In the genomic region with DNA sequence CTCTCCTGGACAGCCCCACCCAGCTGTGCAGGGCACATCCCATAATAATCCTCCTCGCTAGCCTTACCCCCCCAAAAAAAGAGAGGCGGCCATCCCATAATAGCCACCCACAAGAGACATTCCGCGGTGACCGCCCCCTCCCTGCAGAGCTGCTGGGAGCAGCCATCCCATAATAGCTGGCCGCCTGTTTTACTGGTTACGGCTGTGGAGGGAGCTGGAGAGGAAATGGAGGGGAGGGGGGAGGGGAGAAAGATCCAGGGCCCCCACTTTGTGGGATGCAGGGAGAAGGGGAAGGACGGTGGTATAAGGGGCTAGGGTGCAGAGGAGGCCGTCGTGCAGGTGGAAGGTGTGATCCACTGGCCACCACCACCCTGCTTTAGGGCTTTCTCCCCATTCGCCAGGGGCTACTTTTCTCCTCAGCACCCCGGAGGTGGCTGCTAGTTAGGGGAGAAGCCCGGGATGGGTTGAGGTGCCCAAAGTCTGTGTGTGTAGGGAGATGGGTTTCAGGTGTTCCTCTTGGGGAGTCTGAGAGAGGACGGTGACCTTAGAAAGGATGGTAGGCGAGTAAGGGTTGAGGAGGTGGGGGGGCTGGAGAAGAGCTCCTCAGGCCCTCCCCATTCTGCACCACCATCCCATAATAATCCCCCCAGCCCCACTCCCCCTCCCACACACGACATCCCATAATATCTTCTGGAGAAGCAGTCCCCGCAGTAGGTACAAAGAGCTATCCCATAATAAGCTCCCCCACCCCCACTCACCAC, we compare ENCODE assay signal across 8 cellular contexts. TPM values are rescaled to one million over a fixed set of nuclear protein-coding genes. Genes with fewer than 3 reads are reported as not detected.
DNase-seq lines count a peak whose midpoint lies in the region; ATAC-seq and TF ChIP-seq lines count a peak whose summit lies in the region.

No MANE protein-coding gene starts in this region.

- CTCF ChIA-PET in A673 (lab: Charles Lee): interaction anchor here (0.6 to 1.2 kb wide), 2 partner anchors 14 to 76 kb away, joined by 3 to 9 read pairs; a partner anchor contains a TSS
- CTCF ChIA-PET in activated CD8-positive, alpha-beta T cell treated with anti-CD3 and anti-CD28 coated beads for 36 hours (lab: Charles Lee): interaction anchor here (0.6 to 3.9 kb wide), 6 partner anchors 8 to 325 kb away, joined by 3 to 21 read pairs (median 4); a partner anchor contains a TSS

- H3K36me3 ChIP-seq in A673 (ENCODE audit: insufficient read depth, low read length, poor library complexity, severe bottlenecking): no peaks in the 10 kb centered on the region

- H3K27ac Mint-ChIP-seq in activated CD8-positive, alpha-beta T cell treated with anti-CD3 and anti-CD28 coated beads for 36 hours: peak overlapping the region; percentile 78
- peak overlapping the region; percentile 55 for H3K27ac Mint-ChIP-seq in glutamatergic neuron (ENCODE audit: unreplicated experiment)

- DNase-seq in A673 (ENCODE audit: low spot score): peak; percentile 83
- DNase-seq in GM13976 (ENCODE audit: low spot score): peak; percentile 59
- peak; percentile 87 for DNase-seq in NCI-H2196 (lab: John Stamatoyannopoulos, UW; ENCODE audit: unreplicated experiment)
- DNase-seq in activated CD8-positive, alpha-beta T cell treated with anti-CD3 and anti-CD28 coated beads for 36 hours: peak; percentile 49
- no peak for DNase-seq in glutamatergic neuron
- DNase-seq in nucleus accumbens (lab: John Stamatoyannopoulos, UW): peak in 55 of 56 donors; percentile 37 to 97 (median 79)

- ATAC-seq in activated CD8-positive, alpha-beta T cell treated with anti-CD3 and anti-CD28 coated beads for 36 hours: peak; percentile 3
- no peak for ATAC-seq in GM18909 (IDR thresholded peaks at IDR 0.05; ENCODE audit: poor library complexity, unreplicated experiment)
- no peak for ATAC-seq in GM19351 (IDR thresholded peaks at IDR 0.05; ENCODE audit: unreplicated experiment)

- peaks cover 24% of the 10 kb centered on the region for H3K4me1 ChIP-seq in A673 (ENCODE audit: insufficient read depth, low read length, poor library complexity, severe bottlenecking)

- H3K36me3 Mint-ChIP-seq in activated CD8-positive, alpha-beta T cell treated with anti-CD3 and anti-CD28 coated beads for 36 hours (ENCODE audit: low read depth): no peaks in the 10 kb centered on the region
- H3K36me3 Mint-ChIP-seq in glutamatergic neuron (ENCODE audit: unreplicated experiment): peaks cover 5% of the 10 kb centered on the region

- no peak overlapping the region for H3K4me3 ChIP-seq in A673 (ENCODE audit: low read depth, low read length, poor library complexity, severe bottlenecking)

- H3K9me3 ChIP-seq in A673 (ENCODE audit: low read depth, low read length, poor library complexity, severe bottlenecking): no peaks in the 10 kb centered on the region

- in situ Hi-C loops in GM13976 (cut with MboI; ENCODE audit: low sequenced_read_pairs, unreplicated experiment): no loop called here

- no TSS peak for BruUV-seq in A673 (replicated peaks; lab: Mats Ljungman, UMichigan)

- H3K4me3 Mint-ChIP-seq in activated CD8-positive, alpha-beta T cell treated with anti-CD3 and anti-CD28 coated beads for 36 hours: no peak overlapping the region
- peak overlapping the region; percentile 77 for H3K4me3 Mint-ChIP-seq in glutamatergic neuron (ENCODE audit: unreplicated experiment)

- no peaks in the 10 kb centered on the region for H3K9me3 Mint-ChIP-seq in activated CD8-positive, alpha-beta T cell treated with anti-CD3 and anti-CD28 coated beads for 36 hours
- H3K9me3 Mint-ChIP-seq in glutamatergic neuron (ENCODE audit: unreplicated experiment): peaks cover 15% of the 10 kb centered on the region

- POLR2A ChIA-PET in A673 (lab: Charles Lee; ENCODE audit: low non-redundant PET): interaction anchor here (0.6 to 0.7 kb wide), 4 partner anchors 17 to 89 kb away, joined by 4 to 15 read pairs (median 6); a partner anchor contains a TSS
- POLR2A ChIA-PET in activated CD8-positive, alpha-beta T cell treated with anti-CD3 and anti-CD28 coated beads for 36 hours (lab: Charles Lee): interaction anchor here (0.6 to 2.9 kb wide), 13 partner anchors 8 to 495 kb away, joined by 3 to 10 read pairs (median 3); a partner anchor contains a TSS

- TF ChIP-seq CTCF in A673 (conservative IDR thresholded peaks at IDR 0.05; ENCODE audit: low read depth, low read length) (no peak), GM13976 (IDR thresholded peaks at IDR 0.05; ENCODE audit: borderline replicate concordance, control extremely low read depth, extremely low read depth, insufficient read depth, missing control alignments) (no peak), glutamatergic neuron (IDR thresholded peaks at IDR 0.05; ENCODE audit: partially characterized antibody, unreplicated experiment) (no peak)
- TF ChIP-seq CTCF in activated CD8-positive, alpha-beta T cell treated with anti-CD3 and anti-CD28 coated beads for 36 hours (IDR thresholded peaks at IDR 0.05): no peak

- no peaks in the 10 kb centered on the region for H3K27me3 Mint-ChIP-seq in activated CD8-positive, alpha-beta T cell treated with anti-CD3 and anti-CD28 coated beads for 36 hours
- peaks cover 14% of the 10 kb centered on the region for H3K27me3 Mint-ChIP-seq in glutamatergic neuron (ENCODE audit: unreplicated experiment)

- H3K4me1 Mint-ChIP-seq in activated CD8-positive, alpha-beta T cell treated with anti-CD3 and anti-CD28 coated beads for 36 hours (ENCODE audit: low read depth): peaks cover 46% of the 10 kb centered on the region
- peaks cover 28% of the 10 kb centered on the region for H3K4me1 Mint-ChIP-seq in glutamatergic neuron (ENCODE audit: low read depth, unreplicated experiment)

- no peaks in the 10 kb centered on the region for H3K27me3 ChIP-seq in A673 (replicated peaks; ENCODE audit: insufficient read depth, low read depth, low read length, poor library complexity)

- intact Hi-C loops in A673 (cut with micrococcal nuclease; ENCODE audit: unreplicated experiment): no loop called here
- intact Hi-C loops in activated CD8-positive, alpha-beta T cell treated with anti-CD3 and anti-CD28 coated beads for 36 hours (cut with micrococcal nuclease): no loop called here

- H3K27ac ChIP-seq in A673 (ENCODE audit: low read depth, low read length, poor library complexity, severe bottlenecking): peak overlapping the region; percentile 86

RNA-seq across cellular contexts. Expression of a gene that starts 6.0 kb away (rescaled TPM):
- 281 and 296 TPM in 2 replicates for total RNA-seq in A673 (2021)
- total RNA-seq in activated CD8-positive, alpha-beta T cell treated with anti-CD3 and anti-CD28 coated beads for 36 hours: 100 to 1,000 TPM; 273 to 277 TPM
- total RNA-seq in glutamatergic neuron (ENCODE audit: unreplicated experiment): 957 TPM

RNA-seq across cellular contexts. Expression of a gene that starts 22.6 kb away (rescaled TPM):
- 0.15 and 0.17 TPM in 2 replicates for total RNA-seq in A673 (2021)
- 1 to 10 TPM; 6.6 to 8.1 TPM for total RNA-seq in activated CD8-positive, alpha-beta T cell treated with anti-CD3 and anti-CD28 coated beads for 36 hours
- not detected for total RNA-seq in glutamatergic neuron (ENCODE audit: unreplicated experiment)

RNA-seq across cellular contexts. Expression of a gene that starts 34.0 kb away (rescaled TPM):
- total RNA-seq in A673 (2021) (3.0 and 3.6 TPM in 2 replicates), glutamatergic neuron (ENCODE audit: unreplicated experiment) (2.5 TPM)
- 1 to 10 TPM; 1.3 to 2.0 TPM for total RNA-seq in activated CD8-positive, alpha-beta T cell treated with anti-CD3 and anti-CD28 coated beads for 36 hours

RNA-seq across cellular contexts. Expression of a gene that starts 45.1 kb away (rescaled TPM):
- total RNA-seq in A673 (2021): 131 and 177 TPM in 2 replicates
- total RNA-seq in activated CD8-positive, alpha-beta T cell treated with anti-CD3 and anti-CD28 coated beads for 36 hours: 10 to 100 TPM; 87.9 to 89.4 TPM
- 53.5 TPM for total RNA-seq in glutamatergic neuron (ENCODE audit: unreplicated experiment)

RNA-seq across cellular contexts. Expression of a gene that starts 49.7 kb away (rescaled TPM):
- total RNA-seq in A673 (2021): 21.4 and 25.5 TPM in 2 replicates
- 10 to 100 TPM; 16.6 to 16.7 TPM for total RNA-seq in activated CD8-positive, alpha-beta T cell treated with anti-CD3 and anti-CD28 coated beads for 36 hours
- 76.9 TPM for total RNA-seq in glutamatergic neuron (ENCODE audit: unreplicated experiment)
